In genomic region chr2:241443486-241444223, GRCh38 we compare ENCODE assay signal across 8 cellular contexts.
DNase-seq lines count a peak whose midpoint lies in the region; ATAC-seq, FAIRE-seq and TF ChIP-seq lines count a peak whose summit lies in the region.

No MANE protein-coding gene starts in this region.

- peak overlapping the region; percentile 12 for H3K4me3 Mint-ChIP-seq in activated B cell treated with CpG ODN at 0.5 μM for 24 hours

- POLR2A ChIA-PET in activated B cell treated with CpG ODN at 0.5 μM for 24 hours (lab: Charles Lee) = interaction anchor here (0.6 to 0.7 kb wide), 3 partner anchors 67 to 349 kb away, joined by 3 to 11 read pairs (median 3); no protein-coding TSS in a partner anchor

- peaks cover 73% of the 10 kb centered on the region for H3K36me3 Mint-ChIP-seq in activated B cell treated with CpG ODN at 0.5 μM for 24 hours (ENCODE audit: low read depth)

- no peaks in the 10 kb centered on the region for H3K27me3 ChIP-seq in bronchial epithelial cell (ENCODE audit: control insufficient read depth, insufficient read depth, low read length)

- TF ChIP-seq CTCF in activated B cell treated with CpG ODN at 0.5 μM for 24 hours (IDR thresholded peaks at IDR 0.05) (no peak), bronchial epithelial cell (IDR thresholded peaks at IDR 0.05; ENCODE audit: insufficient read depth, low read length, severe bottlenecking) (no peak)

- peaks cover 18% of the 10 kb centered on the region for H3K4me1 Mint-ChIP-seq in activated B cell treated with CpG ODN at 0.5 μM for 24 hours

- peaks cover 2% of the 10 kb centered on the region for H3K27me3 Mint-ChIP-seq in activated B cell treated with CpG ODN at 0.5 μM for 24 hours

- H3K27ac Mint-ChIP-seq in activated B cell treated with CpG ODN at 0.5 μM for 24 hours = no peak overlapping the region

- FAIRE-seq in bronchial epithelial cell (lab: Jason Lieb, UNC) = peak; percentile 43

- intact Hi-C loops in activated B cell treated with CpG ODN at 0.5 μM for 24 hours (cut with micrococcal nuclease) = loop anchor here (5.0 kb wide), 1 partner anchor 86 kb away; the partner anchor contains the start of gene FARP2

- CTCF ChIA-PET in activated B cell treated with CpG ODN at 0.5 μM for 24 hours (lab: Charles Lee) = interaction anchor here (1.6 kb wide), 1 partner anchor 184 kb away, joined by 3 read pairs; no protein-coding TSS in a partner anchor

- H3K4me3 ChIP-seq in bronchial epithelial cell (ENCODE audit: low read depth, low read length) = no peak overlapping the region

- ATAC-seq in GM18505 (IDR thresholded peaks at IDR 0.05; ENCODE audit: unreplicated experiment) (peak; percentile 63), activated B cell treated with CpG ODN at 0.5 μM for 24 hours (ENCODE audit: low read depth) (peak; percentile 76), HG03139 (IDR thresholded peaks at IDR 0.05; ENCODE audit: unreplicated experiment) (no peak)

- DNase-seq in LoVo (ENCODE audit: low spot score) (peak; percentile 49), activated B cell treated with CpG ODN at 0.5 μM for 24 hours (peak; percentile 48), bronchial epithelial cell (ENCODE audit: low read depth) (peak; percentile 62), NCI-H345 (lab: John Stamatoyannopoulos, UW) (no peak), ecto neural progenitor cell (ENCODE audit: low spot score) (no peak)
- peak; percentile 94 for DNase-seq in stimulated activated CD4-positive, alpha-beta T cell treated with anti-CD3 and anti-CD28 coated beads, Interleukin-4, amount 100 ng/mL, for 24 hours

- no peak for TF ChIP-seq POLR2A in GM18505 (IDR thresholded peaks at IDR 0.05; ENCODE audit: borderline replicate concordance, extremely low read depth, insufficient read depth, insufficient read length)

- H3K9me3 Mint-ChIP-seq in activated B cell treated with CpG ODN at 0.5 μM for 24 hours = no peaks in the 10 kb centered on the region

- H3K36me3 ChIP-seq in bronchial epithelial cell (ENCODE audit: control insufficient read depth, insufficient read depth, low read length) = peaks cover 9% of the 10 kb centered on the region

Comparison
In these comparisons a context has a peak if more than half of its experiments do, and no peak if none do; other contexts are left out.
1. DNase-seq: peak in LoVo (single experiment), activated B cell treated with CpG ODN at 0.5 μM for 24 hours (single experiment), bronchial epithelial cell (single experiment) and stimulated activated CD4-positive, alpha-beta T cell treated with anti-CD3 and anti-CD28 coated beads, Interleukin-4, amount 100 ng/mL, for 24 hours (single experiment); none in NCI-H345 (single experiment) and ecto neural progenitor cell (single experiment).